Comparison of ENCODE assay signal across 8 cellular contexts in the genomic region with DNA sequence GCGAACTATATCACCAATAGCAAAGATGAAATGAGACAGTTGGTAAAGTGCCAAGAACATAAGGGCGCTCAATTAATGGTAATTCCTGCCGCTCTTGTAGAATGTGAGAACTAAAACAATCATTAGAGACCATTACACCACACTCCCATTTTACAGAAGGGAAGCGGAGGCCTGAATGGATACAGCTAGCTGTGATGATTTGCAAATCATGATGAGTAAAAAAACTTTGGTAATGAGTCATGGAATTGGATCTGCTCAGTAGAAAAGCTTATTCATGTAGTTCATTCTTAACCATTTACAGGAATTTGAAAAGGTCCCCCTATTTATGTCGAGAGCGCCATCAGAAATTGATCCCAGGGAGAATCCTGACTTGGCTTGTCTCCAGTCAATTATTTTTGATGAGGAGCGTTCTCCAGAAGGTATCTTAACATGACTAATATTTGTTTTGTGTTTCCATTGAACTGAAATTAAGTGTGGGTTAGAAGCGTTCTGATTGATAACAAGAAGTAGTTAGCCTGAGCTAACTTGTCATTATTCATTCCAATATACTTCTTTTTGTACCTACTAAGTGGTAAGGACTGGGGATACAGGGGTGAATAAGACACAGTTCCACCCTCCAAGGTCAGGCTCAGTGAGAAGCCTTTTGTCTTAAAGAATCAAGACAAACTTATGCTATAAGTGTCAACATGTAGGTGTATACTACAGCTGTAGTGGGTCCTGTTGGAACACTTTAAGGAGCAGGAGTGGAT. TPM values are rescaled to one million over a fixed set of nuclear protein-coding genes. Genes with fewer than 3 reads are reported as not detected.
DNase-seq lines count a peak whose midpoint lies in the region; ATAC-seq, FAIRE-seq and TF ChIP-seq lines count a peak whose summit lies in the region.

No MANE protein-coding gene starts in this region.

- H3K4me3 ChIP-seq in Panc1 (ENCODE audit: low read depth in 2 of 2, low read length in 2 of 2) (peak overlapping the region; percentile 86 to 93), endothelial cell of umbilical vein (replicated peaks in 1 of 3; ENCODE audit: insufficient read depth in 1 of 3, low read depth in 1 of 3, low read length in 3 of 3) (peak overlapping the region; percentile 68 to 98 (median 95))

- POLR2A ChIA-PET in Panc1 (lab: Charles Lee) (interaction anchor here (0.6 kb wide), 1 partner anchor 37 kb away, joined by 3 read pairs; no protein-coding TSS in a partner anchor), endothelial cell of umbilical vein (lab: Charles Lee) (no interaction called here)

- BruUV-seq in Panc1 (replicated peaks; lab: Mats Ljungman, UMichigan) = no TSS peak
- no TSS peak for BruUV-seq in endothelial cell of umbilical vein (replicated peaks; lab: Mats Ljungman, UMichigan)

- H3K9me3 ChIP-seq in Panc1 (ENCODE audit: control insufficient read depth, insufficient read depth, low read depth, low read length) = no peaks in the 10 kb centered on the region
- no peaks in the 10 kb centered on the region for H3K9me3 ChIP-seq in endothelial cell of umbilical vein (replicated peaks; ENCODE audit: control insufficient read depth, insufficient read depth, low read length)

- H3K4me1 Mint-ChIP-seq in T-helper 2 cell treated with Interferon-gamma antibody and Interleukin-4, amounts not matched to agents 5 μg/mL and 100 μg/mL, for 36 hours (ENCODE audit: low read depth) = peaks cover 20% of the 10 kb centered on the region

- H3K27me3 ChIP-seq in Panc1 (ENCODE audit: control insufficient read depth, insufficient read depth, low read length) = no peaks in the 10 kb centered on the region
- H3K27me3 ChIP-seq in endothelial cell of umbilical vein (ENCODE audit: control insufficient read depth in 2 of 2, insufficient read depth in 2 of 2, low read length in 2 of 2) = no peaks in the 10 kb centered on the region

- in situ Hi-C loops in Panc1 (cut with HindIII; ENCODE audit: low pct_unique_long_range_greater_than_20kb, low sequenced_read_pairs) = no loop called here

- no peak for TF ChIP-seq POLR2A in endothelial cell of umbilical vein (IDR thresholded peaks at IDR 0.05; ENCODE audit: low read depth, low read length)

- H3K9me3 Mint-ChIP-seq in T-helper 2 cell treated with Interferon-gamma antibody and Interleukin-4, amounts not matched to agents 5 μg/mL and 100 μg/mL, for 36 hours = no peaks in the 10 kb centered on the region

- H3K27ac Mint-ChIP-seq in T-helper 2 cell treated with Interferon-gamma antibody and Interleukin-4, amounts not matched to agents 5 μg/mL and 100 μg/mL, for 36 hours = peak overlapping the region; percentile 87

- intact Hi-C loops in Panc1 (cut with micrococcal nuclease; ENCODE audit: unreplicated experiment) (no loop called here), endothelial cell of umbilical vein (cut with micrococcal nuclease) (loop anchor here (5.0 kb wide), 1 partner anchor 144 kb away; no protein-coding TSS in a partner anchor)

- ATAC-seq in Panc1 (no peak), GM19328 (IDR thresholded peaks at IDR 0.05; ENCODE audit: unreplicated experiment) (no peak)

- TF ChIP-seq CTCF in Panc1 (IDR thresholded peaks at IDR 0.05) (no peak), endothelial cell of umbilical vein (IDR thresholded peaks at IDR 0.05; ENCODE audit: extremely low read depth in 1 of 2, insufficient read depth in 1 of 2, low read depth in 1 of 2, low read length in 2 of 2) (no peak), GM20000 (IDR thresholded peaks at IDR 0.05; ENCODE audit: extremely low read depth, missing control alignments) (no peak)

- no peak for FAIRE-seq in endothelial cell of umbilical vein (lab: Jason Lieb, UNC)

- H2AFZ ChIP-seq in endothelial cell of umbilical vein (ENCODE audit: low read depth, low read length) = peak overlapping the region; percentile 82

- H3K4me3 Mint-ChIP-seq in T-helper 2 cell treated with Interferon-gamma antibody and Interleukin-4, amounts not matched to agents 5 μg/mL and 100 μg/mL, for 36 hours = peak overlapping the region; percentile 93

- no peaks in the 10 kb centered on the region for H3K27me3 Mint-ChIP-seq in T-helper 2 cell treated with Interferon-gamma antibody and Interleukin-4, amounts not matched to agents 5 μg/mL and 100 μg/mL, for 36 hours (ENCODE audit: low read depth)

- H3K9ac ChIP-seq in endothelial cell of umbilical vein (replicated peaks; ENCODE audit: extremely low read depth, insufficient read depth, low read length) = peak overlapping the region; percentile 93

- H3K36me3 ChIP-seq in Panc1 (ENCODE audit: control insufficient read depth, insufficient read depth, low read length) = peaks cover 7% of the 10 kb centered on the region; the same call in 1 of the 2 replicates
- H3K36me3 ChIP-seq in endothelial cell of umbilical vein (ENCODE audit: control insufficient read depth in 2 of 2, extremely low read depth in 1 of 2, insufficient read depth in 2 of 2, low read length in 2 of 2) = peaks cover 4 to 7% of the 10 kb centered on the region in 2 experiments

- no peaks in the 10 kb centered on the region for H4K20me1 ChIP-seq in endothelial cell of umbilical vein (replicated peaks; ENCODE audit: control insufficient read depth, extremely low read depth, insufficient read depth, low read length)

- H3K36me3 Mint-ChIP-seq in T-helper 2 cell treated with Interferon-gamma antibody and Interleukin-4, amounts not matched to agents 5 μg/mL and 100 μg/mL, for 36 hours (ENCODE audit: low read depth) = peaks cover 20% of the 10 kb centered on the region

- peaks cover 30% of the 10 kb centered on the region for H3K79me2 ChIP-seq in endothelial cell of umbilical vein (ENCODE audit: control insufficient read depth, insufficient read depth, low read length)

- H3K9me1 ChIP-seq in endothelial cell of umbilical vein (replicated peaks; ENCODE audit: control insufficient read depth, extremely low read depth, insufficient read depth, low read length) = no peaks in the 10 kb centered on the region

- peak overlapping the region; percentile 98 for H3K4me2 ChIP-seq in endothelial cell of umbilical vein (ENCODE audit: insufficient read depth, low read length)

- no peak for DNase-seq in T-helper 2 cell treated with Interferon-gamma antibody and Interleukin-4, amounts not matched to agents 5 μg/mL and 100 μg/mL, for 36 hours (ENCODE audit: low spot score)
- no peak for DNase-seq in T-helper 2 cell
- peak; percentile 4 for DNase-seq in Panc1 (ENCODE audit: low read depth, low spot score)
- no peak for DNase-seq in endothelial cell of umbilical vein (ENCODE audit: low read depth, low spot score)
- peak; percentile 38 for DNase-seq in non-pigmented ciliary epithelial cell (ENCODE audit: low read depth)
- DNase-seq in nucleus accumbens (lab: John Stamatoyannopoulos, UW) = no peak
- no peak for DNase-seq in GM20000 (ENCODE audit: low spot score)

- dilution Hi-C loops in endothelial cell of umbilical vein (cut with MboI; ENCODE audit: extremely low pct_ligation_motif_present, low sequenced_read_pairs) = no loop called here

- H3K27ac ChIP-seq in Panc1 (ENCODE audit: low read length) (peak overlapping the region; percentile 87), endothelial cell of umbilical vein (ENCODE audit: insufficient read depth, low read depth, low read length) (peak overlapping the region; percentile 77)

- CTCF ChIA-PET in Panc1 (lab: Charles Lee) = no interaction called here
- CTCF ChIA-PET in endothelial cell of umbilical vein (lab: Charles Lee) = interaction anchor here (1.2 to 2.4 kb wide), 4 partner anchors 11 to 217 kb away, joined by 3 to 12 read pairs (median 4); no protein-coding TSS in a partner anchor

- peaks cover 11% of the 10 kb centered on the region; the same call in 1 of the 2 replicates for H3K4me1 ChIP-seq in Panc1 (ENCODE audit: control insufficient read depth, insufficient read depth, low read length)
- peaks cover 11% of the 10 kb centered on the region for H3K4me1 ChIP-seq in endothelial cell of umbilical vein (ENCODE audit: control insufficient read depth, extremely low read depth, insufficient read depth, low read length)

TF ChIP-seq in endothelial cell of umbilical vein, 7 proteins besides CTCF, POLR2A, EP300 and RAD21:
- TF ChIP-seq FOS (IDR thresholded peaks at IDR 0.05; ENCODE audit: borderline replicate concordance, insufficient read depth, low read length) = peak; percentile 19
- no peak for TF ChIP-seq JUN (IDR thresholded peaks at IDR 0.05; ENCODE audit: borderline replicate concordance, insufficient read depth, insufficient read length, low read depth)

RNA-seq across cellular contexts. Expression of a gene that starts 0.8 kb away (rescaled TPM):
- total RNA-seq in Panc1 (2021; ENCODE audit: unreplicated experiment) = 25.2 TPM
- polyA plus RNA-seq in Panc1 (2012; ENCODE audit: insufficient read length) = 19.1 TPM
- 21.4 and 28.8 TPM in 2 replicates for total RNA-seq in endothelial cell of umbilical vein
- 18.2 and 19.2 TPM in 2 replicates for polyA plus RNA-seq in endothelial cell of umbilical vein
- polyA plus RNA-seq in endothelial cell of umbilical vein (2011; cell fraction: cytosol; rRNA removed) = 20.2 and 23.1 TPM in 2 replicates
- polyA plus RNA-seq in endothelial cell of umbilical vein (2011; cell fraction: nucleus; rRNA removed) = 14.9 and 17.0 TPM in 2 replicates
- polyA plus RNA-seq in endothelial cell of umbilical vein (2012) = 23.9 and 28.2 TPM in 2 replicates
- polyA minus RNA-seq in endothelial cell of umbilical vein = 18.1 and 18.7 TPM in 2 replicates
- 11.5 TPM for polyA minus RNA-seq in endothelial cell of umbilical vein (2011; cell fraction: cytosol; rRNA and poly(A)+ RNA removed)
- 8.3 and 10.7 TPM in 2 replicates for polyA minus RNA-seq in endothelial cell of umbilical vein (2011; cell fraction: nucleus; rRNA and poly(A)+ RNA removed)

RNA-seq across cellular contexts. Expression of a gene that starts 47.9 kb away (rescaled TPM):
- total RNA-seq in Panc1 (2021; ENCODE audit: unreplicated experiment) (4.4 TPM), endothelial cell of umbilical vein (3.0 and 3.8 TPM in 2 replicates)
- polyA plus RNA-seq in Panc1 (2012; ENCODE audit: insufficient read length) = 5.9 TPM
- 2.0 and 2.5 TPM in 2 replicates for polyA plus RNA-seq in endothelial cell of umbilical vein
- polyA plus RNA-seq in endothelial cell of umbilical vein (2011; cell fraction: cytosol; rRNA removed) = 1.8 and 1.9 TPM in 2 replicates
- polyA plus RNA-seq in endothelial cell of umbilical vein (2011; cell fraction: nucleus; rRNA removed) = 0.90 and 1.0 TPM in 2 replicates
- 2.9 and 3.4 TPM in 2 replicates for polyA plus RNA-seq in endothelial cell of umbilical vein (2012)
- 3.7 and 5.6 TPM in 2 replicates for polyA minus RNA-seq in endothelial cell of umbilical vein
- polyA minus RNA-seq in endothelial cell of umbilical vein (2011; cell fraction: cytosol; rRNA and poly(A)+ RNA removed) = 3.1 TPM
- 0.72 and 0.82 TPM in 2 replicates for polyA minus RNA-seq in endothelial cell of umbilical vein (2011; cell fraction: nucleus; rRNA and poly(A)+ RNA removed)

Comparison
In these comparisons a context has a peak if more than half of its experiments do, and no peak if none do; other contexts are left out.
1. DNase-seq: peak in Panc1 (single experiment) and non-pigmented ciliary epithelial cell (single experiment); none in T-helper 2 cell treated with Interferon-gamma antibody and Interleukin-4, amounts not matched to agents 5 μg/mL and 100 μg/mL, for 36 hours (single experiment), T-helper 2 cell (0 of 5), endothelial cell of umbilical vein (single experiment), nucleus accumbens (0 of 56) and GM20000 (single experiment).